19 cellular contexts compared by ENCODE assay signal in genomic region chr6:21187485-21187884, GRCh38.
"Had no signal": no experiment of that assay in that cellular context is flagged by ENCODE, and none has a peak within 500 bp of the region (broad histone marks: within the 10 kb centered on the region; RNA-seq: fewer than 3 reads in every experiment).

No MANE protein-coding gene starts in this region.

- ATAC-seq: esophagus mucosa; right lobe of liver; stimulated activated naive CD8-positive, alpha-beta T cell treated with anti-CD3 and anti-CD28 coated beads, Interleukin-15, Interleukin-2, amounts not matched to agents 100 U/mL and 50 U/mL, for 24 hours had no signal

- H3K9me3 Mint-ChIP-seq: activated CD4-positive, alpha-beta T cell treated with anti-CD3 and anti-CD28 coated beads, Interleukin-2, amount 10 ng/mL, durations not matched to agents 7 days and 5 days; activated naive CD8-positive, alpha-beta T cell treated with anti-CD3 and anti-CD28 coated beads, Interleukin-2, amount 10 ng/mL, durations not matched to agents 7 days and 5 days; activated T-helper 1 cell treated with anti-CD3 and anti-CD28 coated beads, Interleukin-12 subunit alpha, Interleukin-12 subunit beta, Interleukin-2, Interleukin-4 antibody, amounts not matched to agents 30 ng/mL and 10 ng/mL and 1 ng/mL, durations not matched to agents 14 hours and 24 hours and 36 hours; memory B cell; nephron; T-helper 2 cell treated with Interferon-gamma antibody and Interleukin-4, amounts not matched to agents 5 μg/mL and 100 μg/mL, for 36 hours had no signal

- H3K27me3 ChIP-seq: dorsolateral prefrontal cortex, hepatocyte, right lobe of liver, transverse colon had no signal

- H3K4me2 ChIP-seq: hepatocyte, smooth muscle cell had no signal

- H3K36me3 ChIP-seq: left ventricle myocardium inferior, right lobe of liver, transverse colon had no signal

- H3K36me3 Mint-ChIP-seq: memory B cell had no signal

- H3K4me3 ChIP-seq: dorsolateral prefrontal cortex, hepatocyte, left ventricle myocardium inferior, right lobe of liver, smooth muscle cell, transverse colon had no signal

- H3K4me3 Mint-ChIP-seq: activated CD4-positive, alpha-beta T cell treated with anti-CD3 and anti-CD28 coated beads, Interleukin-2, amount 10 ng/mL, durations not matched to agents 7 days and 5 days; activated naive CD8-positive, alpha-beta T cell treated with anti-CD3 and anti-CD28 coated beads, Interleukin-2, amount 10 ng/mL, durations not matched to agents 7 days and 5 days; activated T-helper 1 cell treated with anti-CD3 and anti-CD28 coated beads, Interleukin-12 subunit alpha, Interleukin-12 subunit beta, Interleukin-2, Interleukin-4 antibody, amounts not matched to agents 30 ng/mL and 10 ng/mL and 1 ng/mL, durations not matched to agents 14 hours and 24 hours and 36 hours; memory B cell; nephron; T-helper 2 cell treated with Interferon-gamma antibody and Interleukin-4, amounts not matched to agents 5 μg/mL and 100 μg/mL, for 36 hours had no signal

- DNase-seq: activated CD4-positive, alpha-beta T cell treated with anti-CD3 and anti-CD28 coated beads, Interleukin-2, amount 10 ng/mL, durations not matched to agents 7 days and 5 days; activated CD4-positive, CD25-positive, alpha-beta regulatory T cell; activated CD8-positive, alpha-beta memory T cell treated with anti-CD3 and anti-CD28 coated beads for 24 hours; activated naive CD8-positive, alpha-beta T cell treated with anti-CD3 and anti-CD28 coated beads, Interleukin-2, amount 10 ng/mL, durations not matched to agents 7 days and 5 days; dorsolateral prefrontal cortex; kidney; left ventricle myocardium inferior; right lobe of liver; stimulated activated CD4-positive, alpha-beta T cell treated with anti-CD3 and anti-CD28 coated beads, Interleukin-4, amount 100 ng/mL, for 4 hours; stimulated activated CD8-positive, alpha-beta memory T cell treated with anti-CD3 and anti-CD28 coated beads, Interleukin-4, amount 100 ng/mL, for 48 hours; stimulated activated naive CD8-positive, alpha-beta T cell treated with anti-CD3 and anti-CD28 coated beads, Interleukin-15, Interleukin-2, amounts not matched to agents 100 U/mL and 50 U/mL, for 24 hours; transverse colon had no signal

- H3K27me3 Mint-ChIP-seq: activated CD4-positive, alpha-beta T cell treated with anti-CD3 and anti-CD28 coated beads, Interleukin-2, amount 10 ng/mL, durations not matched to agents 7 days and 5 days; activated naive CD8-positive, alpha-beta T cell treated with anti-CD3 and anti-CD28 coated beads, Interleukin-2, amount 10 ng/mL, durations not matched to agents 7 days and 5 days; memory B cell had no signal

- H2AFZ ChIP-seq: hepatocyte had no signal

- H3K27ac ChIP-seq: dorsolateral prefrontal cortex, hepatocyte, left ventricle myocardium inferior, right lobe of liver, transverse colon had no signal

- H3K9me3 ChIP-seq: left ventricle myocardium inferior, right lobe of liver, transverse colon had no signal

- H3K27ac Mint-ChIP-seq: activated CD4-positive, alpha-beta T cell treated with anti-CD3 and anti-CD28 coated beads, Interleukin-2, amount 10 ng/mL, durations not matched to agents 7 days and 5 days; activated naive CD8-positive, alpha-beta T cell treated with anti-CD3 and anti-CD28 coated beads, Interleukin-2, amount 10 ng/mL, durations not matched to agents 7 days and 5 days; activated T-helper 1 cell treated with anti-CD3 and anti-CD28 coated beads, Interleukin-12 subunit alpha, Interleukin-12 subunit beta, Interleukin-2, Interleukin-4 antibody, amounts not matched to agents 30 ng/mL and 10 ng/mL and 1 ng/mL, durations not matched to agents 14 hours and 24 hours and 36 hours; nephron; T-helper 2 cell treated with Interferon-gamma antibody and Interleukin-4, amounts not matched to agents 5 μg/mL and 100 μg/mL, for 36 hours had no signal

- H3K4me1 ChIP-seq: right lobe of liver had no signal

- H3K79me2 ChIP-seq: hepatocyte had no signal
